In genomic region chr22:50035131-50035881, GRCh38 we compare ENCODE assay signal across 19 cellular contexts. TPM values are rescaled to one million over a fixed set of nuclear protein-coding genes. Genes with fewer than 3 reads are reported as not detected.
A peak's percentile ranks its signal among the peaks of the same experiment; 100 is the strongest.
DNase-seq lines count a peak whose midpoint lies in the region; ATAC-seq, FAIRE-seq and TF ChIP-seq lines count a peak whose summit lies in the region.
"Had no signal": no experiment of that assay in that cellular context is flagged by ENCODE, and none has a peak within 500 bp of the region (broad histone marks: within the 10 kb centered on the region; RNA-seq: fewer than 3 reads in every experiment).

No MANE protein-coding gene starts in this region.

- H3K4me1 ChIP-seq in left ventricle myocardium inferior (peaks cover 2% of the 10 kb centered on the region), GM12878 (ENCODE audit: control insufficient read depth, insufficient read depth, low read length) (peaks cover 6% of the 10 kb centered on the region; the same call in 1 of the 2 replicates), aorta (ENCODE audit: control insufficient read depth in 1 of 2, insufficient read depth in 2 of 2, low read length in 2 of 2) (no peaks in the 10 kb centered on the region)
- H3K4me1 ChIP-seq: A549 had no signal

- H3K27ac ChIP-seq in left ventricle myocardium inferior (replicated peaks), result no peak overlapping the region
- H3K27ac ChIP-seq in GM12878 (ENCODE audit: control insufficient read depth, insufficient read depth), result no peak overlapping the region
- H3K27ac ChIP-seq in aorta (ENCODE audit: low read depth in 1 of 2, low read length in 2 of 2), result no peak overlapping the region
- H3K27ac ChIP-seq: A549 had no signal

- BruUV-seq in GM12878 (replicated peaks; lab: Mats Ljungman, UMichigan), result no TSS peak

- no peaks in the 10 kb centered on the region for H3K79me2 ChIP-seq in GM12878 (ENCODE audit: control insufficient read depth, insufficient read depth, low read length)

- H3K9ac ChIP-seq in GM12878 (ENCODE audit: control insufficient read depth, insufficient read depth, low read length), result no peak overlapping the region

- H3K9me3 ChIP-seq in left ventricle myocardium inferior (replicated peaks) (peaks cover 15% of the 10 kb centered on the region), GM12878 (replicated peaks; ENCODE audit: control insufficient read depth, insufficient read depth, low read length) (no peaks in the 10 kb centered on the region; the same call in 2 of the 3 replicates), aorta (ENCODE audit: control insufficient read depth, low read length) (peaks cover 6% of the 10 kb centered on the region)

- 27% methylated on average over 24 of the region's 24 CpGs for WGBS in GM12878 (ENCODE audit: insufficient coverage, insufficient replicate concordance, low lambda C conversion rate, missing lambda C conversion rate)
- 76 to 77% methylated on average over 24 of the region's 24 CpGs for WGBS in aorta, 2 donors

- SMC1A ChIA-PET in GM12878 (lab: Charles Lee; ENCODE audit: uncharacterized antibody, unreplicated experiment), result interaction anchor here (1.4 kb wide), 1 partner anchor 105 kb away, joined by 5 read pairs; no protein-coding TSS in a partner anchor

- no peaks in the 10 kb centered on the region for H3K27me3 Mint-ChIP-seq in natural killer cell treated with Interleukin-12 subunit alpha and Interleukin-12 subunit beta and Interleukin-15 and Interleukin-18, amount 100 ng/mL, for 72 hours

- in situ Hi-C loops in GM12878 (cut with MboI), result loop anchor here (25.0 kb wide), 1 partner anchor 698 kb away; no protein-coding TSS in a partner anchor

- no peak overlapping the region for H2AFZ ChIP-seq in GM12878 (ENCODE audit: control insufficient read depth, low read depth, low read length)

- H3K27me3 ChIP-seq in left ventricle myocardium inferior (ENCODE audit: low read depth) (peaks cover 59% of the 10 kb centered on the region), GM12878 (replicated peaks in 1 of 2; ENCODE audit: control insufficient read depth in 2 of 2, insufficient read depth in 2 of 2, low read length in 1 of 2) (peaks cover 0 to 4% of the 10 kb centered on the region in 2 experiments; a peak in 1 of 4 replicates), aorta (ENCODE audit: control insufficient read depth in 1 of 2, insufficient read depth in 2 of 2, low read length in 1 of 2) (no peaks in the 10 kb centered on the region)

- no peak overlapping the region for H3K27ac Mint-ChIP-seq in natural killer cell treated with Interleukin-12 subunit alpha and Interleukin-12 subunit beta and Interleukin-15 and Interleukin-18, amount 100 ng/mL, for 72 hours

- CTCF ChIA-PET in GM12878 (lab: Yijun Ruan, JAX), result interaction anchor here (1.4 kb wide), 1 partner anchor 104 kb away, joined by 3 read pairs; no protein-coding TSS in a partner anchor

- no peak for TF ChIP-seq EP300 in GM12878 (IDR thresholded peaks at IDR 0.05; ENCODE audit: borderline replicate concordance in 1 of 2, control insufficient read depth in 1 of 2, low read depth in 2 of 2, low read length in 2 of 2)

- H3K4me1 Mint-ChIP-seq in natural killer cell treated with Interleukin-12 subunit alpha and Interleukin-12 subunit beta and Interleukin-15 and Interleukin-18, amount 100 ng/mL, for 72 hours (ENCODE audit: low read depth in 2 of 2), result peaks cover 0 to 3% of the 10 kb centered on the region in 2 donors

- no peak for TF ChIP-seq RAD21 in GM12878 (IDR thresholded peaks at IDR 0.05; ENCODE audit: insufficient read depth, low read depth, low read length)

- POLR2A ChIA-PET in GM12878 (lab: Charles Lee), result no interaction called here

- H3K36me3 ChIP-seq in left ventricle myocardium inferior (no peaks in the 10 kb centered on the region), GM12878 (ENCODE audit: control insufficient read depth in 2 of 2, insufficient read depth in 2 of 2, low read length in 1 of 2) (no peaks in the 10 kb centered on the region), aorta (ENCODE audit: control insufficient read depth in 1 of 2, insufficient read depth in 2 of 2, low read length in 1 of 2) (no peaks in the 10 kb centered on the region)

- H4K20me1 ChIP-seq in GM12878 (ENCODE audit: control insufficient read depth, insufficient read depth), result no peaks in the 10 kb centered on the region

- DNase-seq in Right ventricle myocardium superior (peak; percentile 26), left ventricle myocardium inferior (no peak), GM12878 (ENCODE audit: low read depth, low spot score) (no peak), aorta (peak; percentile 37 to 65), DMS 273 (lab: John Stamatoyannopoulos, UW; ENCODE audit: unreplicated experiment) (no peak)
- peak; percentile 47 for DNase-seq in natural killer cell treated with Interleukin-12 subunit alpha and Interleukin-12 subunit beta and Interleukin-15 and Interleukin-18, amount 100 ng/mL, for 72 hours (ENCODE audit: low spot score)
- DNase-seq: C1 segment of cervical spinal cord, DMS79 treated with DMSO at 0.1 percent for 48 hours, GOT3, NCI-H1417, NCI-H1930, NCI-H345, NCI-H524 treated with DMSO at 0.1 percent for 48 hours had no signal

- intact Hi-C loops in Right ventricle myocardium superior (cut with DNase I), result loop anchor here (10.0 kb wide), 1 partner anchor 261 kb away; no protein-coding TSS in a partner anchor
- intact Hi-C loops in left ventricle myocardium inferior (cut with micrococcal nuclease), result loop anchor here (10.0 kb wide), 1 partner anchor 111 kb away; no protein-coding TSS in a partner anchor
- intact Hi-C loops in GM12878 (cut with micrococcal nuclease; ENCODE audit: unreplicated experiment), result no loop called here
- intact Hi-C loops in aorta (cut with DNase I), result loop anchor here in 1 of 2 donors (10.0 kb wide), 1 partner anchor 271 kb away; no protein-coding TSS in a partner anchor

- no peak overlapping the region for H3K4me3 ChIP-seq in left ventricle myocardium inferior
- no peak overlapping the region for H3K4me3 ChIP-seq in GM12878
- no peak overlapping the region for H3K4me3 ChIP-seq in aorta (ENCODE audit: low read length in 2 of 2)
- H3K4me3 ChIP-seq: A549 had no signal

- no peak overlapping the region for H3K4me2 ChIP-seq in GM12878 (ENCODE audit: control insufficient read depth, insufficient read depth)
- H3K4me2 ChIP-seq: A549 had no signal

- ATAC-seq in Right ventricle myocardium superior (ENCODE audit: poor library complexity) (no peak), GM12878 (peak; percentile 16; the same call in 2 of the 3 replicates), aorta (ENCODE audit: low FRiP score) (no peak), HG03432 (IDR thresholded peaks at IDR 0.05; ENCODE audit: unreplicated experiment) (no peak), GM18867 (IDR thresholded peaks at IDR 0.05; ENCODE audit: unreplicated experiment) (no peak)
- no peak for ATAC-seq in natural killer cell treated with Interleukin-12 subunit alpha and Interleukin-12 subunit beta and Interleukin-15 and Interleukin-18, amount 100 ng/mL, for 72 hours
- ATAC-seq: A549 had no signal

- H3K4me3 Mint-ChIP-seq in natural killer cell treated with Interleukin-12 subunit alpha and Interleukin-12 subunit beta and Interleukin-15 and Interleukin-18, amount 100 ng/mL, for 72 hours, result no peak overlapping the region
- H3K4me3 Mint-ChIP-seq: CD8-positive, alpha-beta memory T cell had no signal

- no peaks in the 10 kb centered on the region for H3K9me3 Mint-ChIP-seq in natural killer cell treated with Interleukin-12 subunit alpha and Interleukin-12 subunit beta and Interleukin-15 and Interleukin-18, amount 100 ng/mL, for 72 hours

- RAD21 ChIA-PET in GM12878 (lab: Charles Lee; ENCODE audit: unreplicated experiment), result interaction anchor here (1.2 kb wide), 1 partner anchor 41 kb away, joined by 3 read pairs; no protein-coding TSS in a partner anchor

- no peak for TF ChIP-seq CTCF in left ventricle myocardium inferior (IDR thresholded peaks at IDR 0.05; ENCODE audit: borderline replicate concordance)
- no peak for TF ChIP-seq CTCF in GM12878 (IDR thresholded peaks at IDR 0.05 in 2 of 3, conservative IDR thresholded peaks at IDR 0.05 in 1 of 3; ENCODE audit: control insufficient read depth in 2 of 3, extremely low read depth in 1 of 3, insufficient read depth in 1 of 3, low read depth in 3 of 3, low read length in 3 of 3)

- no peaks in the 10 kb centered on the region for H3K36me3 Mint-ChIP-seq in natural killer cell treated with Interleukin-12 subunit alpha and Interleukin-12 subunit beta and Interleukin-15 and Interleukin-18, amount 100 ng/mL, for 72 hours

- no peak for FAIRE-seq in GM12878 (lab: Jason Lieb, UNC)
- FAIRE-seq: A549 had no signal

- TF ChIP-seq POLR2A in GM12878 (IDR thresholded peaks at IDR 0.05; ENCODE audit: low read depth, low read length), result no peak

RNA-seq across cellular contexts. Expression of gene IL17REL, which starts 22.7 kb away (rescaled TPM):
- total RNA-seq in Right ventricle myocardium superior (not detected), left ventricle myocardium inferior (not detected), GM12878 (2014; rRNA removed) (not detected in 2 replicates), GM12878 (2014; rRNA removed; fragmentation: Illumina TruSeq; extraction: Trizol) (not detected in 2 replicates), GM12878 (2021) (not detected in 2 replicates), aorta (not detected)
- total RNA-seq in GM12878 (2013; cell fraction: nucleolus; rRNA removed), result 0.33 and 0.34 TPM in 2 replicates
- not detected for polyA plus RNA-seq in GM12878 (2011; ENCODE audit: low read depth)
- polyA plus RNA-seq in GM12878 (2011; rRNA removed) (0.03 TPM in 1 of 2 replicates, not detected in the other), GM12878 (2014; fragmentation: Illumina TruSeq; extraction: Trizol) (not detected in 2 replicates), GM12878 (2014; fragmentation: Nextera tagmentation; extraction: Ambion mirVana) (not detected), GM12878 (2014; rRNA removed) (0.06 TPM in 1 of 2 replicates, not detected in the other), GM12878 (2016; fragmentation: Nextera tagmentation; extraction: Ambion mirVana) (not detected), aorta (under 1 TPM in 1 of 2 donors, not detected in 1; 0.05 TPM)
- polyA plus RNA-seq in GM12878 (2011; cell fraction: cytosol; rRNA removed), result 0.03 TPM in 1 of 2 replicates, not detected in the other
- 0.10 and 0.20 TPM in 2 replicates for polyA plus RNA-seq in GM12878 (2011; cell fraction: nucleus; rRNA removed)
- 0.04 TPM in 1 of 2 replicates, not detected in the other for polyA plus RNA-seq in GM12878 (2012)
- polyA minus RNA-seq in GM12878 (2011; rRNA and poly(A)+ RNA removed), result not detected in 2 replicates
- not detected in 2 replicates for polyA minus RNA-seq in GM12878 (2011; cell fraction: cytosol; rRNA and poly(A)+ RNA removed)
- polyA minus RNA-seq in GM12878 (2011; cell fraction: nucleus; rRNA and poly(A)+ RNA removed), result not detected in 2 replicates
- total RNA-seq in natural killer cell treated with Interleukin-12 subunit alpha and Interleukin-12 subunit beta and Interleukin-15 and Interleukin-18, amount 100 ng/mL, for 72 hours, result not detected
- total RNA-seq: M059J, RPMI7951 had no signal
- polyA plus RNA-seq: CD8-positive, alpha-beta memory T cell had no signal

RNA-seq across cellular contexts. Expression of gene TTLL8, which starts 22.8 kb away (rescaled TPM):
- total RNA-seq in Right ventricle myocardium superior, result not detected
- not detected for total RNA-seq in left ventricle myocardium inferior
- not detected in 2 replicates for total RNA-seq in GM12878 (2013; cell fraction: nucleolus; rRNA removed)
- not detected in 2 replicates for total RNA-seq in GM12878 (2014; rRNA removed)
- not detected in 2 replicates for total RNA-seq in GM12878 (2014; rRNA removed; fragmentation: Illumina TruSeq; extraction: Trizol)
- not detected in 2 replicates for total RNA-seq in GM12878 (2021)
- not detected for polyA plus RNA-seq in GM12878 (2011; ENCODE audit: low read depth)
- polyA plus RNA-seq in GM12878 (2011; rRNA removed), result not detected in 2 replicates
- polyA plus RNA-seq in GM12878 (2011; cell fraction: cytosol; rRNA removed), result not detected in 2 replicates
- not detected in 2 replicates for polyA plus RNA-seq in GM12878 (2011; cell fraction: nucleus; rRNA removed)
- not detected in 2 replicates for polyA plus RNA-seq in GM12878 (2012)
- not detected in 2 replicates for polyA plus RNA-seq in GM12878 (2014; fragmentation: Illumina TruSeq; extraction: Trizol)
- polyA plus RNA-seq in GM12878 (2014; fragmentation: Nextera tagmentation; extraction: Ambion mirVana), result not detected
- not detected in 2 replicates for polyA plus RNA-seq in GM12878 (2014; rRNA removed)
- polyA plus RNA-seq in GM12878 (2016; fragmentation: Nextera tagmentation; extraction: Ambion mirVana), result not detected
- polyA minus RNA-seq in GM12878 (2011; rRNA and poly(A)+ RNA removed), result not detected in 2 replicates
- not detected in 2 replicates for polyA minus RNA-seq in GM12878 (2011; cell fraction: cytosol; rRNA and poly(A)+ RNA removed)
- not detected in 2 replicates for polyA minus RNA-seq in GM12878 (2011; cell fraction: nucleus; rRNA and poly(A)+ RNA removed)
- not detected for total RNA-seq in natural killer cell treated with Interleukin-12 subunit alpha and Interleukin-12 subunit beta and Interleukin-15 and Interleukin-18, amount 100 ng/mL, for 72 hours
- total RNA-seq in aorta, result not detected
- not detected for polyA plus RNA-seq in aorta
- total RNA-seq: CD8-positive, alpha-beta memory T cell; M059J; RPMI7951 had no signal
- polyA plus RNA-seq: A549; CD8-positive, alpha-beta memory T cell had no signal

RNA-seq across cellular contexts. Expression of gene MLC1, which starts 49.9 kb away (rescaled TPM):
- total RNA-seq in Right ventricle myocardium superior (0.46 TPM), left ventricle myocardium inferior (0.66 TPM), GM12878 (2014; rRNA removed) (not detected in 2 replicates), GM12878 (2014; rRNA removed; fragmentation: Illumina TruSeq; extraction: Trizol) (not detected in 2 replicates), GM12878 (2021) (not detected in 2 replicates), aorta (under 1 TPM; 0.16 to 0.39 TPM)
- not detected in 2 replicates for total RNA-seq in GM12878 (2013; cell fraction: nucleolus; rRNA removed)
- not detected for polyA plus RNA-seq in GM12878 (2011; ENCODE audit: low read depth)
- polyA plus RNA-seq in GM12878 (2011; rRNA removed) (0.07 TPM in 1 of 2 replicates, not detected in the other), GM12878 (2014; fragmentation: Illumina TruSeq; extraction: Trizol) (0.03 TPM in 1 of 2 replicates, not detected in the other), GM12878 (2014; fragmentation: Nextera tagmentation; extraction: Ambion mirVana) (not detected), GM12878 (2014; rRNA removed) (not detected in 2 replicates), GM12878 (2016; fragmentation: Nextera tagmentation; extraction: Ambion mirVana) (under 1 TPM in 1 of 2 experiments, not detected in 1; 0.15 TPM), aorta (1 to 10 TPM in 1 of 2 donors, not detected in 1; 2.1 TPM)
- 0.10 TPM in 2 replicates for polyA plus RNA-seq in GM12878 (2011; cell fraction: cytosol; rRNA removed)
- polyA plus RNA-seq in GM12878 (2011; cell fraction: nucleus; rRNA removed), result 0.07 and 0.12 TPM in 2 replicates
- 0.08 and 0.29 TPM in 2 replicates for polyA plus RNA-seq in GM12878 (2012)
- 0.05 TPM in 1 of 2 replicates, not detected in the other for polyA minus RNA-seq in GM12878 (2011; rRNA and poly(A)+ RNA removed)
- not detected in 2 replicates for polyA minus RNA-seq in GM12878 (2011; cell fraction: cytosol; rRNA and poly(A)+ RNA removed)
- polyA minus RNA-seq in GM12878 (2011; cell fraction: nucleus; rRNA and poly(A)+ RNA removed), result not detected in 2 replicates
- total RNA-seq in natural killer cell treated with Interleukin-12 subunit alpha and Interleukin-12 subunit beta and Interleukin-15 and Interleukin-18, amount 100 ng/mL, for 72 hours, result 10 to 100 TPM in 1 of 2 donors, 1 to 10 TPM in 1; 4.5 to 14.8 TPM
- total RNA-seq: RPMI7951 had no signal
- polyA plus RNA-seq: A549 had no signal

RNA-seq across cellular contexts. Expression of gene MOV10L1, which starts 54.5 kb away (rescaled TPM):
- total RNA-seq in Right ventricle myocardium superior (not detected), left ventricle myocardium inferior (0.49 TPM), GM12878 (2014; rRNA removed) (not detected in 2 replicates), GM12878 (2014; rRNA removed; fragmentation: Illumina TruSeq; extraction: Trizol) (not detected in 2 replicates), GM12878 (2021) (not detected in 2 replicates), aorta (1 to 10 TPM in 1 of 2 donors, under 1 TPM in 1; 0.10 to 3.2 TPM)
- not detected in 2 replicates for total RNA-seq in GM12878 (2013; cell fraction: nucleolus; rRNA removed)
- polyA plus RNA-seq in GM12878 (2011; ENCODE audit: low read depth), result not detected
- polyA plus RNA-seq in GM12878 (2011; rRNA removed) (not detected in 2 replicates), GM12878 (2014; fragmentation: Illumina TruSeq; extraction: Trizol) (not detected in 2 replicates), GM12878 (2014; fragmentation: Nextera tagmentation; extraction: Ambion mirVana) (not detected), GM12878 (2014; rRNA removed) (0.22 TPM in 1 of 2 replicates, not detected in the other), GM12878 (2016; fragmentation: Nextera tagmentation; extraction: Ambion mirVana) (not detected), aorta (1 to 10 TPM; 1.5 to 4.2 TPM)
- polyA plus RNA-seq in GM12878 (2011; cell fraction: cytosol; rRNA removed), result not detected in 2 replicates
- not detected in 2 replicates for polyA plus RNA-seq in GM12878 (2011; cell fraction: nucleus; rRNA removed)
- 0.10 and 0.18 TPM in 2 replicates for polyA plus RNA-seq in GM12878 (2012)
- polyA minus RNA-seq in GM12878 (2011; rRNA and poly(A)+ RNA removed), result not detected in 2 replicates
- polyA minus RNA-seq in GM12878 (2011; cell fraction: cytosol; rRNA and poly(A)+ RNA removed), result not detected in 2 replicates
- polyA minus RNA-seq in GM12878 (2011; cell fraction: nucleus; rRNA and poly(A)+ RNA removed), result not detected in 2 replicates
- total RNA-seq in natural killer cell treated with Interleukin-12 subunit alpha and Interleukin-12 subunit beta and Interleukin-15 and Interleukin-18, amount 100 ng/mL, for 72 hours, result not detected
- total RNA-seq: CD8-positive, alpha-beta memory T cell; RPMI7951 had no signal
- polyA plus RNA-seq: CD8-positive, alpha-beta memory T cell had no signal

Comparison
In these comparisons a context has a peak if more than half of its experiments do, and no peak if none do; other contexts are left out.
1. DNase-seq: peak in Right ventricle myocardium superior (single experiment), natural killer cell treated with Interleukin-12 subunit alpha and Interleukin-12 subunit beta and Interleukin-15 and Interleukin-18, amount 100 ng/mL, for 72 hours (single experiment) and aorta (2 of 2); none in left ventricle myocardium inferior (single experiment), GM12878 (single experiment) and DMS 273 (single experiment).